In the genomic region with DNA sequence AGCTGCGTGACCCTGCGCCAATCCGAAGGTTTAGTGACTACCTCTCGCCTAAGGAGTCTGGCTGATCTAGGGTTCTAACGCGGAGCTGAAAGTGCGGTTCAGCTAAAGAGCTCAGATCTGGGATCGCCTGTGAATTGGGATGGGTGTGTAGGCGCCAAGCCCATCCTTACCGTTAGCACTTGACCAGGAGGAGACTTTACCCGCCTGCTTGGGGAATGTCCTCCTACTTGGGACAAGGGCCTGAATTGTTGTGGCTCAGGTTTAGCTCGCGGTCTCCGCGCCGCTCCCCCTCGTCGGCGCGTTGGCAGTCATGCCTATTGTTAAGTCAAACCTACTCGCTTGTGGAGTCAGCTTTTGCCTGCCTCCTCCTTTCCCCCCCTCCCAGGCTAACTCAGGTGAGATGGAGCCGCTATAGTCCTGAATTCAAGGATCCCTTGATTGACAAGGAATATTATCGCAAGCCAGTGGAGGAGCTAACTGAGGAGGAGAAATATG, we compare ENCODE assay signal across 8 cellular contexts. TPM values are rescaled to one million over a fixed set of nuclear protein-coding genes. Genes with fewer than 3 reads are reported as not detected.
DNase-seq lines count a peak whose midpoint lies in the region; ATAC-seq and TF ChIP-seq lines count a peak whose summit lies in the region.

No MANE protein-coding gene starts in this region.

- TF ChIP-seq CTCF in chondrocyte (IDR thresholded peaks at IDR 0.05) = no peak

- H3K27me3 ChIP-seq in muscle layer of duodenum (ENCODE audit: low read depth, low read length) = no peaks in the 10 kb centered on the region

- peak overlapping the region; percentile 100 for H3K27ac Mint-ChIP-seq in chondrocyte (ENCODE audit: unreplicated experiment)

- H3K36me3 ChIP-seq in muscle layer of duodenum (ENCODE audit: control insufficient read depth in 1 of 2, insufficient read depth in 2 of 2, low read length in 2 of 2) = peaks cover 18 to 28% of the 10 kb centered on the region in 2 donors

- H3K9me3 Mint-ChIP-seq in chondrocyte (ENCODE audit: low read depth) = no peaks in the 10 kb centered on the region

- H3K36me3 Mint-ChIP-seq in chondrocyte (ENCODE audit: low read depth) = peaks cover 5% of the 10 kb centered on the region

- H3K4me1 ChIP-seq in muscle layer of duodenum (ENCODE audit: control insufficient read depth in 1 of 2, insufficient read depth in 2 of 2, low read length in 2 of 2) = peaks cover 18 to 33% of the 10 kb centered on the region in 2 donors

- no peaks in the 10 kb centered on the region for H3K27me3 Mint-ChIP-seq in chondrocyte (ENCODE audit: low read depth)

- peak overlapping the region; percentile 95 to 97 for H3K4me3 ChIP-seq in muscle layer of duodenum (ENCODE audit: low read depth in 1 of 2, low read length in 2 of 2)

- H3K4me1 Mint-ChIP-seq in chondrocyte (ENCODE audit: low read depth) = peaks cover 40% of the 10 kb centered on the region

- peak overlapping the region; percentile 90 for H3K27ac ChIP-seq in muscle layer of duodenum (ENCODE audit: low read length)

- peak; percentile 46 for DNase-seq in M059J (ENCODE audit: low read depth)
- DNase-seq in chondrocyte (ENCODE audit: low spot score) = no peak
- DNase-seq in midbrain (lab: John Stamatoyannopoulos, UW) = no peak
- no peak for DNase-seq in SKM-1 (lab: John Stamatoyannopoulos, UW; ENCODE audit: unreplicated experiment)
- no peak for DNase-seq in NCI-H1694 treated with DMSO at 0.1 percent for 48 hours (lab: John Stamatoyannopoulos, UW)
- no peak for DNase-seq in SIG-M5 (lab: John Stamatoyannopoulos, UW)

- peak; percentile 14 for ATAC-seq in GM18907 (IDR thresholded peaks at IDR 0.05; ENCODE audit: unreplicated experiment)

- peak overlapping the region; percentile 98 for H3K4me3 Mint-ChIP-seq in chondrocyte (ENCODE audit: unreplicated experiment)

- no peaks in the 10 kb centered on the region for H3K9me3 ChIP-seq in muscle layer of duodenum (ENCODE audit: control insufficient read depth in 1 of 2, low read length in 2 of 2)

RNA-seq across cellular contexts. Expression of gene MRPS7, which starts 0.5 kb away (rescaled TPM):
- 36.4 and 44.7 TPM in 2 replicates for total RNA-seq in M059J (2014; rRNA removed; shearing (Covaris generic))
- 38.2 to 49.5 TPM (median 41.1 TPM) in 3 replicates for total RNA-seq in chondrocyte

RNA-seq across cellular contexts. Expression of gene GGA3, which starts 0.8 kb away (rescaled TPM):
- 10.2 and 18.1 TPM in 2 replicates for total RNA-seq in M059J (2014; rRNA removed; shearing (Covaris generic))
- 26.9 to 30.3 TPM (median 28.4 TPM) in 3 replicates for total RNA-seq in chondrocyte

RNA-seq across cellular contexts. Expression of gene MIF4GD, which starts 8.9 kb away (rescaled TPM):
- total RNA-seq in M059J (2014; rRNA removed; shearing (Covaris generic)) = 14.3 and 19.4 TPM in 2 replicates
- 19.0 to 21.6 TPM (median 20.4 TPM) in 3 replicates for total RNA-seq in chondrocyte

RNA-seq across cellular contexts. Expression of gene SLC25A19, which starts 27.1 kb away (rescaled TPM):
- 6.7 and 12.5 TPM in 2 replicates for total RNA-seq in M059J (2014; rRNA removed; shearing (Covaris generic))
- total RNA-seq in chondrocyte = 6.7 to 11.7 TPM (median 11.3 TPM) in 3 replicates

RNA-seq across cellular contexts. Expression of gene NUP85, which starts 56.7 kb away (rescaled TPM):
- 42.4 and 45.4 TPM in 2 replicates for total RNA-seq in M059J (2014; rRNA removed; shearing (Covaris generic))
- total RNA-seq in chondrocyte = 36.7 to 63.9 TPM (median 41.3 TPM) in 3 replicates
